In genomic region chr7:116979430-116979829, GRCh38 we compare ENCODE assay signal across 29 cellular contexts.
"Had no signal": no experiment of that assay in that cellular context is flagged by ENCODE, and none has a peak within 500 bp of the region (broad histone marks: within the 10 kb centered on the region; RNA-seq: fewer than 3 reads in every experiment).

No MANE protein-coding gene starts in this region.

- H3K4me1 ChIP-seq: psoas muscle, thyroid gland, upper lobe of right lung had no signal

- FAIRE-seq: endometrium had no signal

- H3K36me3 Mint-ChIP-seq: immature natural killer cell, natural killer cell had no signal

- H3K9me3 ChIP-seq: left ventricle myocardium inferior, ovary, psoas muscle, thyroid gland, upper lobe of right lung had no signal

- H3K27me3 Mint-ChIP-seq: activated naive CD4-positive, alpha-beta T cell treated with anti-CD3 and anti-CD28 coated beads, Interleukin-2, amount 50 U/mL, for 24 hours; brain; dendritic cell treated with granulocyte-macrophage colony-stimulating factor and Interleukin-4, amounts not matched to agents 40 ng/mL and 50 ng/mL, for 4 days; stimulated activated naive CD8-positive, alpha-beta T cell treated with anti-CD3 and anti-CD28 coated beads, Interleukin-15, Interleukin-2, amounts not matched to agents 100 ng/mL and 50 ng/mL, for 24 hours had no signal

- H3K4me3 ChIP-seq: hepatocyte, left ventricle myocardium inferior, ovary, psoas muscle, thyroid gland, upper lobe of right lung had no signal

- H2AFZ ChIP-seq: hepatocyte had no signal

- DNase-seq: activated CD4-positive, alpha-beta T cell treated with anti-CD3 and anti-CD28 coated beads for 1 hour; activated CD4-positive, alpha-beta T cell treated with anti-CD3 and anti-CD28 coated beads, Interleukin-2, amount 50 U/mL, for 1 hour; activated CD8-positive, alpha-beta T cell treated with anti-CD3 and anti-CD28 coated beads, Interleukin-2, amount 10 ng/mL, durations not matched to agents 7 days and 5 days; activated gamma-delta T cell treated with Interleukin-2 at 50 U/mL for 16 hours; anterior cingulate cortex; effector CD4-positive, alpha-beta T cell; erythroblast; foreskin keratinocyte; immature natural killer cell; left ventricle myocardium inferior; midbrain; natural killer cell; ovary; psoas muscle; right cardiac atrium; stimulated activated CD4-positive, alpha-beta T cell treated with anti-CD3 and anti-CD28 coated beads, Interleukin-12 subunit alpha, Interleukin-12 subunit beta, amount 100 ng/mL, for 4 hours; stimulated activated CD4-positive, alpha-beta T cell treated with anti-CD3 and anti-CD28 coated beads, Interleukin-4, amount 100 ng/mL, for 4 hours; substantia nigra; T-helper 2 cell; thyroid gland; upper lobe of right lung; WERI-Rb-1 had no signal

- H3K4me1 Mint-ChIP-seq: activated naive CD4-positive, alpha-beta T cell treated with anti-CD3 and anti-CD28 coated beads, Interleukin-2, amount 50 U/mL, for 24 hours; brain; immature natural killer cell had no signal

- H3K4me3 Mint-ChIP-seq: activated CD8-positive, alpha-beta T cell treated with anti-CD3 and anti-CD28 coated beads, Interleukin-2, amount 10 ng/mL, durations not matched to agents 7 days and 5 days; activated naive CD4-positive, alpha-beta T cell treated with anti-CD3 and anti-CD28 coated beads, Interleukin-2, amount 50 U/mL, for 24 hours; activated T-helper 1 cell treated with anti-CD3 and anti-CD28 coated beads, Interleukin-12 subunit alpha, Interleukin-12 subunit beta, Interleukin-2, Interleukin-4 antibody, amounts not matched to agents 30 ng/mL and 10 ng/mL and 1 ng/mL, durations not matched to agents 14 hours and 24 hours and 36 hours; brain; dendritic cell treated with granulocyte-macrophage colony-stimulating factor and Interleukin-4, amounts not matched to agents 40 ng/mL and 50 ng/mL, for 4 days; immature natural killer cell; natural killer cell; stimulated activated naive CD8-positive, alpha-beta T cell treated with anti-CD3 and anti-CD28 coated beads, Interleukin-15, Interleukin-2, amounts not matched to agents 100 ng/mL and 50 ng/mL, for 24 hours had no signal

- ATAC-seq: activated CD8-positive, alpha-beta T cell treated with anti-CD3 and anti-CD28 coated beads, Interleukin-2, amount 10 ng/mL, durations not matched to agents 7 days and 5 days; natural killer cell; psoas muscle; right cardiac atrium; upper lobe of right lung had no signal

- H3K36me3 ChIP-seq: left ventricle myocardium inferior, ovary, thyroid gland, upper lobe of right lung, WERI-Rb-1 had no signal

- H3K27ac ChIP-seq: foreskin keratinocyte, hepatocyte, left ventricle myocardium inferior, ovary, psoas muscle, thyroid gland, upper lobe of right lung, WERI-Rb-1 had no signal

- H3K4me2 ChIP-seq: hepatocyte had no signal

- H3K9me3 Mint-ChIP-seq: activated naive CD4-positive, alpha-beta T cell treated with anti-CD3 and anti-CD28 coated beads, Interleukin-2, amount 50 U/mL, for 24 hours; activated T-helper 1 cell treated with anti-CD3 and anti-CD28 coated beads, Interleukin-12 subunit alpha, Interleukin-12 subunit beta, Interleukin-2, Interleukin-4 antibody, amounts not matched to agents 30 ng/mL and 10 ng/mL and 1 ng/mL, durations not matched to agents 14 hours and 24 hours and 36 hours; dendritic cell treated with granulocyte-macrophage colony-stimulating factor and Interleukin-4, amounts not matched to agents 40 ng/mL and 50 ng/mL, for 4 days; immature natural killer cell; natural killer cell; stimulated activated naive CD8-positive, alpha-beta T cell treated with anti-CD3 and anti-CD28 coated beads, Interleukin-15, Interleukin-2, amounts not matched to agents 100 ng/mL and 50 ng/mL, for 24 hours had no signal

- H3K27me3 ChIP-seq: foreskin keratinocyte, hepatocyte, ovary, thyroid gland, upper lobe of right lung had no signal

- H3K27ac Mint-ChIP-seq: activated CD8-positive, alpha-beta T cell treated with anti-CD3 and anti-CD28 coated beads, Interleukin-2, amount 10 ng/mL, durations not matched to agents 7 days and 5 days; activated naive CD4-positive, alpha-beta T cell treated with anti-CD3 and anti-CD28 coated beads, Interleukin-2, amount 50 U/mL, for 24 hours; activated T-helper 1 cell treated with anti-CD3 and anti-CD28 coated beads, Interleukin-12 subunit alpha, Interleukin-12 subunit beta, Interleukin-2, Interleukin-4 antibody, amounts not matched to agents 30 ng/mL and 10 ng/mL and 1 ng/mL, durations not matched to agents 14 hours and 24 hours and 36 hours; brain; dendritic cell treated with granulocyte-macrophage colony-stimulating factor and Interleukin-4, amounts not matched to agents 40 ng/mL and 50 ng/mL, for 4 days; immature natural killer cell; natural killer cell; stimulated activated naive CD8-positive, alpha-beta T cell treated with anti-CD3 and anti-CD28 coated beads, Interleukin-15, Interleukin-2, amounts not matched to agents 100 ng/mL and 50 ng/mL, for 24 hours had no signal
